In genomic region chr5:6556802-6557102, GRCh38 we compare ENCODE assay signal across 27 cellular contexts.
"Had no signal": no experiment of that assay in that cellular context is flagged by ENCODE, and none has a peak within 500 bp of the region (broad histone marks: within the 10 kb centered on the region; RNA-seq: fewer than 3 reads in every experiment).

No MANE protein-coding gene starts in this region.

- H3K4me1 Mint-ChIP-seq: nephron progenitor cell; neural crest cell; stimulated activated effector memory CD8-positive, alpha-beta T cell treated with anti-CD3 and anti-CD28 coated beads, Interleukin-12 subunit alpha, Interleukin-12 subunit beta, amount 100 ng/mL, for 72 hours; stimulated activated naive B cell treated with anti-CD40 and anti-IgM and Interleukin-4, amounts not matched to agents 10 μg/mL and 1 μg/mL and 100 μg/mL, for 72 hours had no signal

- H3K27me3 ChIP-seq: neutrophil, pancreas, right lobe of liver, sigmoid colon, thyroid gland, tibial nerve, uterus had no signal

- DNase-seq: naive thymus-derived CD8-positive, alpha-beta T cell; nephron progenitor cell; pancreas; retina; right cardiac atrium; right lobe of liver; sigmoid colon; small intestine; stimulated activated CD4-positive, alpha-beta T cell treated with anti-CD3 and anti-CD28 coated beads, Interleukin-15, amount 100 ng/mL, for 24 hours; stimulated activated CD4-positive, alpha-beta T cell treated with anti-CD3 and anti-CD28 coated beads, Interleukin-2, amount 100 ng/mL, for 24 hours; stimulated activated CD4-positive, alpha-beta T cell treated with anti-CD3 and anti-CD28 coated beads, Interleukin-2, amount 100 ng/mL, for 48 hours; stimulated activated CD4-positive, alpha-beta T cell treated with anti-CD3 and anti-CD28 coated beads, Interleukin-4, amount 100 ng/mL, for 24 hours; stimulated activated naive B cell treated with anti-CD40 and anti-IgM and Interleukin-4, amounts not matched to agents 10 μg/mL and 1 μg/mL and 100 μg/mL, for 72 hours; stimulated activated naive CD4-positive, alpha-beta T cell treated with Interleukin-2 at 50 U/mL for 16 hours; stomach; thyroid gland; trophoblast cell; upper lobe of right lung; uterus had no signal

- H3K9me3 ChIP-seq: neutrophil, pancreas, prostate gland, right lobe of liver, sigmoid colon, thoracic aorta, thyroid gland, upper lobe of right lung, uterus had no signal

- H3K27ac ChIP-seq: neutrophil, pancreas, prostate gland, right lobe of liver, sigmoid colon, stomach, thoracic aorta, thyroid gland, tibial nerve, upper lobe of right lung, uterus had no signal

- H3K4me3 Mint-ChIP-seq: naive thymus-derived CD8-positive, alpha-beta T cell; natural killer cell treated with Interleukin-12 subunit alpha and Interleukin-12 subunit beta and Interleukin-15 and Interleukin-18, amount 100 ng/mL, for 72 hours; nephron progenitor cell; neural crest cell; stimulated activated effector memory CD8-positive, alpha-beta T cell treated with anti-CD3 and anti-CD28 coated beads, Interleukin-12 subunit alpha, Interleukin-12 subunit beta, amount 100 ng/mL, for 72 hours; stimulated activated naive B cell treated with anti-CD40 and anti-IgM and Interleukin-4, amounts not matched to agents 10 μg/mL and 1 μg/mL and 100 μg/mL, for 72 hours; stimulated activated naive CD8-positive, alpha-beta T cell treated with anti-CD3 and anti-CD28 coated beads, Interleukin-15, Interleukin-2, amounts not matched to agents 100 ng/mL and 50 ng/mL, for 24 hours had no signal

- H3K9me3 Mint-ChIP-seq: natural killer cell treated with Interleukin-12 subunit alpha and Interleukin-12 subunit beta and Interleukin-15 and Interleukin-18, amount 100 ng/mL, for 72 hours; stimulated activated effector memory CD8-positive, alpha-beta T cell treated with anti-CD3 and anti-CD28 coated beads, Interleukin-12 subunit alpha, Interleukin-12 subunit beta, amount 100 ng/mL, for 72 hours; stimulated activated naive CD8-positive, alpha-beta T cell treated with anti-CD3 and anti-CD28 coated beads, Interleukin-15, Interleukin-2, amounts not matched to agents 100 ng/mL and 50 ng/mL, for 24 hours had no signal

- H3K4me3 ChIP-seq: pancreas, prostate gland, right lobe of liver, sigmoid colon, stomach, thoracic aorta, thyroid gland, tibial nerve, upper lobe of right lung, uterus had no signal

- H3K27ac Mint-ChIP-seq: naive thymus-derived CD8-positive, alpha-beta T cell; natural killer cell treated with Interleukin-12 subunit alpha and Interleukin-12 subunit beta and Interleukin-15 and Interleukin-18, amount 100 ng/mL, for 72 hours; nephron progenitor cell; stimulated activated effector memory CD8-positive, alpha-beta T cell treated with anti-CD3 and anti-CD28 coated beads, Interleukin-12 subunit alpha, Interleukin-12 subunit beta, amount 100 ng/mL, for 72 hours; stimulated activated naive B cell treated with anti-CD40 and anti-IgM and Interleukin-4, amounts not matched to agents 10 μg/mL and 1 μg/mL and 100 μg/mL, for 72 hours; stimulated activated naive CD8-positive, alpha-beta T cell treated with anti-CD3 and anti-CD28 coated beads, Interleukin-15, Interleukin-2, amounts not matched to agents 100 ng/mL and 50 ng/mL, for 24 hours had no signal

- H3K4me1 ChIP-seq: pancreas, prostate gland, right lobe of liver, stomach, thyroid gland, tibial nerve, upper lobe of right lung, uterus had no signal

- H3K36me3 ChIP-seq: neutrophil, pancreas, prostate gland, right lobe of liver, sigmoid colon, stomach, thoracic aorta, thyroid gland, tibial nerve, upper lobe of right lung, uterus had no signal

- ATAC-seq: naive thymus-derived CD8-positive, alpha-beta T cell; natural killer cell treated with Interleukin-12 subunit alpha and Interleukin-12 subunit beta and Interleukin-15 and Interleukin-18, amount 100 ng/mL, for 72 hours; pancreas; right cardiac atrium; right lobe of liver; stimulated activated effector memory CD8-positive, alpha-beta T cell treated with anti-CD3 and anti-CD28 coated beads, Interleukin-12 subunit alpha, Interleukin-12 subunit beta, amount 100 ng/mL, for 72 hours; stimulated activated naive B cell treated with anti-CD40 and anti-IgM and Interleukin-4, amounts not matched to agents 10 μg/mL and 1 μg/mL and 100 μg/mL, for 72 hours; upper lobe of right lung had no signal

- H3K36me3 Mint-ChIP-seq: naive thymus-derived CD8-positive, alpha-beta T cell; natural killer cell treated with Interleukin-12 subunit alpha and Interleukin-12 subunit beta and Interleukin-15 and Interleukin-18, amount 100 ng/mL, for 72 hours; stimulated activated effector memory CD8-positive, alpha-beta T cell treated with anti-CD3 and anti-CD28 coated beads, Interleukin-12 subunit alpha, Interleukin-12 subunit beta, amount 100 ng/mL, for 72 hours; stimulated activated naive B cell treated with anti-CD40 and anti-IgM and Interleukin-4, amounts not matched to agents 10 μg/mL and 1 μg/mL and 100 μg/mL, for 72 hours had no signal
